ENCODE assay signal across 1 cellular context in the genomic region with DNA sequence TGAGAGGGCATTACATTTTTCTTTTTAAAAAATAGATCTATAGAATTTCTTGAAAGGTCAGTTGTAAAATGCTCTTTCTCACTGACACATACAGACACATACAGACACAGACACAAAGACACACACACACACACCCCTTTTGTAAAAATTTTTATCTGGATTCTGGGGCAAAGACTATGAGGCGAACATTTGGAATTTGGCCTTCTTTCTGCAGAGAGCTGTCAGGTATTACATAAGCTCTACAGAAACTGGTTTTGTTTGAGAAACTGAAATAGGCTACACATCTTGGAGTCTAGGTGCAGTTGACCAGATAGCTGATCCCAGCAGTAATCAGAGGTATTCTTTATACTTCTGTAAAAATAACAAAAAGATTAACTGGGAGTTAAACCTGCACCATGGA.
TF ChIP-seq lines count a peak whose summit lies in the region.

No MANE protein-coding gene starts in this region.

TF ChIP-seq in IMR-90, 13 proteins besides CTCF, POLR2A, EP300 and RAD21:
- TF ChIP-seq MAZ (IDR thresholded peaks at IDR 0.05; ENCODE audit: borderline replicate concordance, low read depth, low read length) (no peak), MXI1 (IDR thresholded peaks at IDR 0.05; ENCODE audit: borderline replicate concordance, low read depth, low read length) (no peak), USF2 (IDR thresholded peaks at IDR 0.05; ENCODE audit: low read depth, low read length) (no peak), CHD1 (IDR thresholded peaks at IDR 0.05; ENCODE audit: low read depth, low read length) (no peak), BHLHE40 (IDR thresholded peaks at IDR 0.05; ENCODE audit: low read depth, low read length) (no peak), SMC3 (IDR thresholded peaks at IDR 0.05; ENCODE audit: low read depth, low read length) (no peak), NFE2L2 (IDR thresholded peaks at IDR 0.05; ENCODE audit: low read depth, low read length) (no peak), MAFK (IDR thresholded peaks at IDR 0.05; ENCODE audit: low read depth, low read length) (no peak), RCOR1 (IDR thresholded peaks at IDR 0.05; ENCODE audit: insufficient replicate concordance, low read length) (no peak), CEBPB (IDR thresholded peaks at IDR 0.05; ENCODE audit: low read depth, low read length) (no peak), ELK1 (IDR thresholded peaks at IDR 0.05; ENCODE audit: borderline replicate concordance, low read depth, low read length) (no peak), FOS (IDR thresholded peaks at IDR 0.05; ENCODE audit: low read depth, low read length) (no peak), RFX5 (IDR thresholded peaks at IDR 0.05; ENCODE audit: low read depth, low read length) (no peak)
